2 cellular contexts compared by ENCODE assay signal in the genomic region with DNA sequence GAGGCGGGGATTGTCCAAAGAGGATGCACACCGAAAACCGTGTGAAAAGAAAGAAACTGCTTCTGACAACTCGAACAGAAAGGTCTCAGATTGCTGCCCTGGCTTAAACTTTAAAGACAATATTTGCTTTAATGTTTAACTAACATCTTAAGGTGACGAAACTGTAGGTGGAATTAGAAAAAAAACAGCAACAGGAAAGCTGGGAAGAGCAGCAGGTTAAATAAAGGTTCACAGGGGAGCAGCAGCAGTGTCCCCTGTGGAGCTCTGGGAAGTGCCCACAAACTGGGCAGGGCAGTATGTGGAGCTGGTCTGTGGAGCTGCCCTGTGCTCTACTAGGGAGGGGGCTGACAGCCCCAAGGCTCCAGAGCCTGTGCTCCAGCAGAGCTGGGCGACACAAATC.
TF ChIP-seq lines count a peak whose summit lies in the region.

No MANE protein-coding gene starts in this region.

TF ChIP-seq in H1, 55 proteins besides CTCF, POLR2A, EP300 and RAD21:
- TF ChIP-seq TCF12 (IDR thresholded peaks at IDR 0.05; ENCODE audit: low read depth, low read length) = no peak
- TF ChIP-seq EZH2 (IDR thresholded peaks at IDR 0.05; ENCODE audit: low read depth, low read length, severe bottlenecking) = no peak
- TF ChIP-seq SP4 (IDR thresholded peaks at IDR 0.05; ENCODE audit: low read length) = no peak
- no peak for TF ChIP-seq CBX8 (IDR thresholded peaks at IDR 0.05; ENCODE audit: borderline replicate concordance, low read depth, low read length)
- TF ChIP-seq SIRT6 (IDR thresholded peaks at IDR 0.05; ENCODE audit: low read length) = no peak
- TF ChIP-seq SRF (IDR thresholded peaks at IDR 0.05; ENCODE audit: low read depth, low read length) = no peak
- TF ChIP-seq SIN3A (conservative IDR thresholded peaks at IDR 0.05 in 1 of 2, IDR thresholded peaks at IDR 0.05 in 1 of 2; ENCODE audit: low read depth in 1 of 2, low read length in 2 of 2) = no peak
- TF ChIP-seq, protein P1, sequence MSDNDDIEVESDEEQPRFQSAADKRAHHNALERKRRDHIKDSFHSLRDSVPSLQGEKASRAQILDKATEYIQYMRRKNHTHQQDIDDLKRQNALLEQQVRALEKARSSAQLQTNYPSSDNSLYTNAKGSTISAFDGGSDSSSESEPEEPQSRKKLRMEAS (IDR thresholded peaks at IDR 0.05) = no peak
- no peak for TF ChIP-seq SAP30 (IDR thresholded peaks at IDR 0.05; ENCODE audit: insufficient read depth, insufficient replicate concordance, low read length)

TF ChIP-seq in liver, 16 proteins besides CTCF, POLR2A, EP300 and RAD21:
- TF ChIP-seq, protein P1 (IDR thresholded peaks at IDR 0.05) = peak; percentile 52
- TF ChIP-seq FOXA1 (IDR thresholded peaks at IDR 0.05) (no peak), JUND (IDR thresholded peaks at IDR 0.05) (peak in 1 of 2 donors; percentile 41), HNF4A (conservative IDR thresholded peaks at IDR 0.05) (peak; percentile 29 to 59), TAF1 (conservative IDR thresholded peaks at IDR 0.05) (no peak), YY1 (IDR thresholded peaks at IDR 0.05) (peak; percentile 21), RXRA (IDR thresholded peaks at IDR 0.05) (peak; percentile 43 to 84), SP1 (IDR thresholded peaks at IDR 0.05) (peak; percentile 22)
